8 cellular contexts compared by ENCODE assay signal in genomic region chr16:2752035-2752849, GRCh38. TPM values are rescaled to one million over a fixed set of nuclear protein-coding genes. Genes with fewer than 3 reads are reported as not detected.
DNase-seq lines count a peak whose midpoint lies in the region; ATAC-seq, FAIRE-seq and TF ChIP-seq lines count a peak whose summit lies in the region.

SRRM2 (plus strand) TSS chr16:2752638; CDS start chr16:2756365, 3,727 bp downstream.

- TF ChIP-seq RAD21 in H1 (IDR thresholded peaks at IDR 0.05 in 1 of 2, conservative IDR thresholded peaks at IDR 0.05 in 1 of 2; ENCODE audit: low read depth in 2 of 2, low read length in 2 of 2) = no peak

- H4K20me1 ChIP-seq in H1 (replicated peaks in 1 of 2; ENCODE audit: control insufficient read depth in 1 of 2, insufficient read depth in 2 of 2, low read length in 2 of 2) = peaks cover 21 to 22% of the 10 kb centered on the region in 2 experiments

- H3K9me3 ChIP-seq in HUES48 (ENCODE audit: control insufficient read depth, insufficient read depth, low read length) (no peaks in the 10 kb centered on the region), NT2/D1 (ENCODE audit: insufficient read depth, low read length) (no peaks in the 10 kb centered on the region), H1 (ENCODE audit: insufficient read depth in 2 of 2, low read depth in 1 of 2, low read length in 1 of 2) (no peaks in the 10 kb centered on the region), mesenchymal stem cell (ENCODE audit: control insufficient read depth, low read length) (no peaks in the 10 kb centered on the region)

- H3K4me3 ChIP-seq in HUES48 (ENCODE audit: low read depth, low read length) = peak within 1 kb of the TSS; percentile 94
- H3K4me3 ChIP-seq in NT2/D1 (ENCODE audit: insufficient read length, low read depth) = peak within 1 kb of the TSS; percentile 98
- H3K4me3 ChIP-seq in H1 (ENCODE audit: extremely low read depth in 1 of 4, insufficient read depth in 2 of 4, low read depth in 3 of 4, low read length in 4 of 4) = peak within 1 kb of the TSS; percentile 75 to 93 (median 88)
- peak within 1 kb of the TSS; percentile 90 for H3K4me3 ChIP-seq in mesenchymal stem cell (ENCODE audit: insufficient read depth in 1 of 2, low read depth in 1 of 2, low read length in 2 of 2)

- no peaks in the 10 kb centered on the region for H3K27me3 Mint-ChIP-seq in Calu3 (ENCODE audit: unreplicated experiment)
- no peaks in the 10 kb centered on the region for H3K27me3 Mint-ChIP-seq in activated CD8-positive, alpha-beta memory T cell treated with anti-CD3 and anti-CD28 coated beads, Interleukin-2, amount 10 ng/mL, durations not matched to agents 7 days and 5 days

- no peak for FAIRE-seq in H1 (lab: Jason Lieb, UNC)

- H3K56ac ChIP-seq in H1 (replicated peaks; ENCODE audit: insufficient read length, low read depth, low read length) = peak within 1 kb of the TSS; percentile 97

- peak; percentile 85 to 95 for TF ChIP-seq POLR2A in H1 (IDR thresholded peaks at IDR 0.05; ENCODE audit: control extremely low read depth in 1 of 2, low read depth in 2 of 2, low read length in 2 of 2)

- H2BK120ac ChIP-seq in H1 (replicated peaks; ENCODE audit: low read depth, low read length) = peak within 1 kb of the TSS; percentile 96
- peak within 1 kb of the TSS; percentile 97 for H2BK120ac ChIP-seq in mesenchymal stem cell (ENCODE audit: low read depth, low read length)

- no peak for TF ChIP-seq CTCF in Calu3 (IDR thresholded peaks at IDR 0.05; ENCODE audit: unreplicated experiment)
- no peak for TF ChIP-seq CTCF in H1 (IDR thresholded peaks at IDR 0.05; ENCODE audit: control extremely low read depth in 1 of 3, insufficient read depth in 1 of 3, low read depth in 1 of 3, low read length in 3 of 3)

- H3K9me3 Mint-ChIP-seq in Calu3 (ENCODE audit: low read depth, unreplicated experiment) = peaks cover 3% of the 10 kb centered on the region
- no peaks in the 10 kb centered on the region for H3K9me3 Mint-ChIP-seq in activated CD8-positive, alpha-beta memory T cell treated with anti-CD3 and anti-CD28 coated beads, Interleukin-2, amount 10 ng/mL, durations not matched to agents 7 days and 5 days (ENCODE audit: low read depth)

- peaks cover 8% of the 10 kb centered on the region; the same call in 1 of the 2 replicates for H3K23me2 ChIP-seq in H1 (ENCODE audit: low read depth, low read length)

- H3K4me1 ChIP-seq in HUES48 (ENCODE audit: control insufficient read depth, insufficient read depth, low read length) (peaks cover 18% of the 10 kb centered on the region), NT2/D1 (ENCODE audit: insufficient read depth, insufficient read length) (peaks cover 8% of the 10 kb centered on the region), H1 (replicated peaks in 1 of 4; ENCODE audit: control insufficient read depth in 3 of 4, insufficient read depth in 4 of 4, low read length in 3 of 4) (peaks cover 2 to 8% (median 5%) of the 10 kb centered on the region in 4 experiments; a peak in 6 of 7 replicates), mesenchymal stem cell (ENCODE audit: control insufficient read depth, insufficient read depth, low read depth, low read length) (peaks cover 16% of the 10 kb centered on the region)

- peak within 1 kb of the TSS; percentile 90 for H2AFZ ChIP-seq in H1 (ENCODE audit: low read length)
- peak within 1 kb of the TSS; percentile 67 for H2AFZ ChIP-seq in mesenchymal stem cell (ENCODE audit: low read depth, low read length)

- intact Hi-C loops in Calu3 (cut with micrococcal nuclease; ENCODE audit: unreplicated experiment) = no loop called here

- peaks cover 32% of the 10 kb centered on the region for H3K4me1 Mint-ChIP-seq in Calu3 (ENCODE audit: low read depth, unreplicated experiment)
- H3K4me1 Mint-ChIP-seq in activated CD8-positive, alpha-beta memory T cell treated with anti-CD3 and anti-CD28 coated beads, Interleukin-2, amount 10 ng/mL, durations not matched to agents 7 days and 5 days = peaks cover 58% of the 10 kb centered on the region

- H3K14ac ChIP-seq in H1 (ENCODE audit: insufficient read length) = no peak within 1 kb of the TSS
- H3K14ac ChIP-seq in mesenchymal stem cell (ENCODE audit: low read length in 2 of 2) = peak within 1 kb of the TSS in 1 of 2 experiments; percentile 99

- H3K36me3 ChIP-seq in HUES48 (ENCODE audit: control insufficient read depth, insufficient read depth, low read length) (peaks cover 35% of the 10 kb centered on the region), NT2/D1 (ENCODE audit: insufficient read depth, insufficient read length, low read length) (peaks cover 53% of the 10 kb centered on the region), H1 (ENCODE audit: control insufficient read depth in 2 of 4, insufficient read depth in 4 of 4, low read length in 3 of 4) (peaks cover under 1 to 15% (median 8%) of the 10 kb centered on the region in 4 experiments; a peak in 7 of 8 replicates), mesenchymal stem cell (ENCODE audit: control insufficient read depth in 1 of 2, insufficient read depth in 2 of 2, low read depth in 1 of 2, low read length in 2 of 2) (peaks cover 14 to 15% of the 10 kb centered on the region in 2 experiments)

- peak within 1 kb of the TSS; percentile 90 for H3K4me3 Mint-ChIP-seq in Calu3 (ENCODE audit: low read depth, unreplicated experiment)
- H3K4me3 Mint-ChIP-seq in activated CD8-positive, alpha-beta memory T cell treated with anti-CD3 and anti-CD28 coated beads, Interleukin-2, amount 10 ng/mL, durations not matched to agents 7 days and 5 days = peak within 1 kb of the TSS; percentile 89

- CTCF ChIA-PET in Calu3 (lab: Charles Lee) (interaction anchor here (0.6 to 0.7 kb wide), 7 partner anchors 66 to 881 kb away, joined by 3 to 5 read pairs (median 4); partner anchors contain the start of gene PRSS22), H1 (lab: Charles Lee; ENCODE audit: partially characterized antibody) (interaction anchor here (0.8 kb wide), 1 partner anchor 18 kb away, joined by 3 read pairs; no protein-coding TSS in a partner anchor)
- CTCF ChIA-PET in activated CD8-positive, alpha-beta memory T cell treated with anti-CD3 and anti-CD28 coated beads, Interleukin-2, amount 10 ng/mL, durations not matched to agents 7 days and 5 days (lab: Charles Lee) = interaction anchor here (0.6 to 3.1 kb wide), 6 partner anchors 24 to 159 kb away, joined by 3 to 7 read pairs (median 5); partner anchors contain the start of gene PRSS27

- H3K79me2 ChIP-seq in H1 (ENCODE audit: control insufficient read depth in 1 of 2, insufficient read depth in 2 of 2, low read length in 2 of 2) = peaks cover 38 to 51% of the 10 kb centered on the region in 2 experiments

- H3K27ac ChIP-seq in HUES48 (ENCODE audit: low read depth, low read length) (peak within 1 kb of the TSS; percentile 100), H1 (ENCODE audit: low read depth, low read length) (peak within 1 kb of the TSS; percentile 99), mesenchymal stem cell (ENCODE audit: low read length, poor library complexity, severe bottlenecking) (peak within 1 kb of the TSS; percentile 100)

- H4K5ac ChIP-seq in H1 (ENCODE audit: insufficient read length, low read depth, low read length) = peak within 1 kb of the TSS; percentile 100

- H2BK15ac ChIP-seq in H1 (ENCODE audit: low read length) (peak within 1 kb of the TSS; percentile 99; the same call in 1 of the 2 replicates), mesenchymal stem cell (ENCODE audit: low read depth, poor library complexity, severe bottlenecking) (peak within 1 kb of the TSS; percentile 88)

- peak within 1 kb of the TSS; percentile 98; the same call in 1 of the 2 replicates for H2BK20ac ChIP-seq in H1 (ENCODE audit: low read length)

- TF ChIP-seq EP300 in H1 (IDR thresholded peaks at IDR 0.05; ENCODE audit: borderline replicate concordance in 1 of 2, low read depth in 2 of 2, low read length in 2 of 2) = no peak

- H2AK5ac ChIP-seq in H1 (ENCODE audit: low read depth, low read length) = peak within 1 kb of the TSS; percentile 11; the same call in 1 of the 2 replicates
- H2AK5ac ChIP-seq in mesenchymal stem cell (ENCODE audit: low read length, severe bottlenecking) = peak within 1 kb of the TSS; percentile 93

- H3K79me1 ChIP-seq in H1 (ENCODE audit: low read depth, low read length) (peaks cover 5% of the 10 kb centered on the region), mesenchymal stem cell (replicated peaks; ENCODE audit: low read length, poor library complexity, severe bottlenecking) (peaks cover 11% of the 10 kb centered on the region)

- WGBS in H1 (ENCODE audit: extremely low coverage in 1 of 2, insufficient coverage in 1 of 2, insufficient read length in 1 of 2, insufficient replicate concordance in 2 of 2, low coverage in 1 of 2, low lambda C conversion rate in 2 of 2, missing lambda C conversion rate in 1 of 2), 2 experiments = 1% methylated on average over 90 of the region's 99 CpGs; no CpG with 5 or more reads in 1 of the 2 experiments
- under 1% methylated on average over 66 of the region's 99 CpGs for WGBS in mesenchymal stem cell

- peak within 1 kb of the TSS; percentile 100 for H4K8ac ChIP-seq in H1 (ENCODE audit: extremely low read depth, insufficient read depth, low read length)
- peak within 1 kb of the TSS; percentile 100 for H4K8ac ChIP-seq in mesenchymal stem cell (ENCODE audit: low read length)

- peak; percentile 81 for ATAC-seq in GM21423 (IDR thresholded peaks at IDR 0.05; ENCODE audit: unreplicated experiment)
- ATAC-seq in activated CD8-positive, alpha-beta memory T cell treated with anti-CD3 and anti-CD28 coated beads, Interleukin-2, amount 10 ng/mL, durations not matched to agents 7 days and 5 days = peak; percentile 89

- peaks cover 68% of the 10 kb centered on the region for H3K36me3 Mint-ChIP-seq in Calu3 (ENCODE audit: insufficient read depth, unreplicated experiment)
- H3K36me3 Mint-ChIP-seq in activated CD8-positive, alpha-beta memory T cell treated with anti-CD3 and anti-CD28 coated beads, Interleukin-2, amount 10 ng/mL, durations not matched to agents 7 days and 5 days = peaks cover 39% of the 10 kb centered on the region

- no peaks in the 10 kb centered on the region for H3K27me3 ChIP-seq in HUES48 (ENCODE audit: control insufficient read depth, insufficient read depth, low read length)
- H3K27me3 ChIP-seq in NT2/D1 (ENCODE audit: insufficient read depth, insufficient read length) = no peaks in the 10 kb centered on the region
- H3K27me3 ChIP-seq in H1 (replicated peaks in 1 of 4; ENCODE audit: control insufficient read depth in 3 of 4, extremely low read depth in 1 of 4, insufficient read depth in 3 of 4, low read length in 3 of 4) = no peaks in the 10 kb centered on the region
- no peaks in the 10 kb centered on the region for H3K27me3 ChIP-seq in mesenchymal stem cell (ENCODE audit: control insufficient read depth in 1 of 2, insufficient read depth in 1 of 2, low read length in 2 of 2)

- peak within 1 kb of the TSS; percentile 100 for H4K91ac ChIP-seq in H1 (replicated peaks; ENCODE audit: insufficient read length, low read length)
- peak within 1 kb of the TSS; percentile 100 for H4K91ac ChIP-seq in mesenchymal stem cell (ENCODE audit: low read length)

- H3K9ac ChIP-seq in HUES48 (ENCODE audit: low read depth, low read length) = peak within 1 kb of the TSS; percentile 99
- peak within 1 kb of the TSS; percentile 100 for H3K9ac ChIP-seq in NT2/D1 (ENCODE audit: insufficient read length, low read depth)
- H3K9ac ChIP-seq in H1 (replicated peaks in 1 of 4; ENCODE audit: extremely low read depth in 1 of 4, low read depth in 3 of 4, low read length in 3 of 4) = peak within 1 kb of the TSS; percentile 98 to 100 (median 99)
- peak within 1 kb of the TSS; percentile 98 for H3K9ac ChIP-seq in mesenchymal stem cell (ENCODE audit: low read length)

- H2BK12ac ChIP-seq in H1 (ENCODE audit: low read depth, low read length) (peak within 1 kb of the TSS; percentile 100), mesenchymal stem cell (ENCODE audit: low read length in 2 of 2) (peak within 1 kb of the TSS; percentile 92 to 96)

- H3K4ac ChIP-seq in H1 (replicated peaks; ENCODE audit: insufficient read length, low read depth, low read length) (peak within 1 kb of the TSS; percentile 94), mesenchymal stem cell (ENCODE audit: low read depth in 1 of 2, low read length in 2 of 2) (peak within 1 kb of the TSS; percentile 96 to 98)

- H3K18ac ChIP-seq in H1 (ENCODE audit: extremely low read depth, low read length) (peak within 1 kb of the TSS; percentile 100), mesenchymal stem cell (ENCODE audit: low read depth in 1 of 2, low read length in 2 of 2) (peak within 1 kb of the TSS; percentile 100)

- peak; percentile 95 for DNase-seq in Calu3
- peak; percentile 95 for DNase-seq in NT2/D1 (ENCODE audit: low read depth, low spot score)
- peak; percentile 98 for DNase-seq in activated CD8-positive, alpha-beta memory T cell treated with anti-CD3 and anti-CD28 coated beads, Interleukin-2, amount 10 ng/mL, durations not matched to agents 7 days and 5 days
- peak; percentile 78 to 96 for DNase-seq in H1 (ENCODE audit: low read depth in 1 of 2, low spot score in 2 of 2)
- peak; percentile 96 for DNase-seq in mesenchymal stem cell
- DNase-seq in stimulated activated CD8-positive, alpha-beta memory T cell treated with anti-CD3 and anti-CD28 coated beads, Interleukin-12 subunit alpha, Interleukin-12 subunit beta, amount 100 ng/mL, for 24 hours (ENCODE audit: extremely low read depth) = peak; percentile 84

- H3K4me2 ChIP-seq in H1 (ENCODE audit: insufficient read depth in 1 of 2, low read depth in 2 of 2, low read length in 2 of 2) (peak within 1 kb of the TSS; percentile 82 to 99), mesenchymal stem cell (ENCODE audit: low read length, poor library complexity, severe bottlenecking) (peak within 1 kb of the TSS; percentile 70)

- POLR2A ChIA-PET in H1 (lab: Charles Lee; ENCODE audit: partially characterized antibody) = interaction anchor here (0.6 to 8.3 kb wide), 32 partner anchors 8 to 883 kb away, joined by 3 to 180 read pairs (median 4); partner anchors contain the start of genes AMDHD2, ELOB, KCTD5 and PRSS27

- H3K23ac ChIP-seq in H1 (ENCODE audit: insufficient read length) = no peak within 1 kb of the TSS
- H3K23ac ChIP-seq in mesenchymal stem cell (ENCODE audit: low read length in 2 of 2) = peak within 1 kb of the TSS; percentile 23 to 75

- BruUV-seq in Calu3 (replicated peaks; lab: Mats Ljungman, UMichigan) = no TSS peak

- H3K27ac Mint-ChIP-seq in Calu3 (ENCODE audit: unreplicated experiment) = peak within 1 kb of the TSS; percentile 96
- H3K27ac Mint-ChIP-seq in activated CD8-positive, alpha-beta memory T cell treated with anti-CD3 and anti-CD28 coated beads, Interleukin-2, amount 10 ng/mL, durations not matched to agents 7 days and 5 days = peak within 1 kb of the TSS; percentile 100

- H2BK5ac ChIP-seq in H1 (ENCODE audit: low read depth, low read length) (peak within 1 kb of the TSS; percentile 100), mesenchymal stem cell (ENCODE audit: low read depth, low read length, poor library complexity, severe bottlenecking) (peak within 1 kb of the TSS; percentile 99)

RNA-seq across cellular contexts. Expression of gene SRRM2, which starts in this region (rescaled TPM):
- 870 and 905 TPM in 2 replicates for total RNA-seq in Calu3 (2022)
- 100 to 1,000 TPM; 631 to 651 TPM for total RNA-seq in activated CD8-positive, alpha-beta memory T cell treated with anti-CD3 and anti-CD28 coated beads, Interleukin-2, amount 10 ng/mL, durations not matched to agents 7 days and 5 days
- 563 and 579 TPM in 2 replicates for total RNA-seq in H1 (2021; fragmentation: NEBNext Ultra II Directional; extraction: Animal tissue kit (Norgen Biotek cat#: 25700))
- polyA plus RNA-seq in H1 (2011; rRNA removed) = 300 and 654 TPM in 2 replicates
- polyA plus RNA-seq in H1 (2011; cell fraction: cytosol; rRNA removed) = 295 TPM
- polyA plus RNA-seq in H1 (2011; cell fraction: nucleus; rRNA removed) = 2,432 TPM
- polyA plus RNA-seq in H1 (2012, experiment 1 of 2) = 719 to 870 TPM (median 834 TPM) in 4 replicates
- 118 TPM for polyA plus RNA-seq in H1 (2012, experiment 2 of 2)
- polyA plus RNA-seq in H1 (2013, experiment 1 of 2) = 837 TPM
- polyA plus RNA-seq in H1 (2013, experiment 2 of 2) = 754 TPM
- polyA minus RNA-seq in H1 (2011; rRNA and poly(A)+ RNA removed) = 129 and 194 TPM in 2 replicates
- polyA minus RNA-seq in H1 (2011; cell fraction: cytosol; rRNA and poly(A)+ RNA removed) = 277 TPM
- 360 TPM for polyA minus RNA-seq in H1 (2011; cell fraction: nucleus; rRNA and poly(A)+ RNA removed)
- polyA plus RNA-seq in mesenchymal stem cell (2013, experiment 1 of 2) = 290 TPM
- polyA plus RNA-seq in mesenchymal stem cell (2013, experiment 2 of 2) = 246 TPM

Comparison
In these comparisons a context has a peak if more than half of its experiments do, and no peak if none do; other contexts are left out.
1. Peak in every context shown above with its lines: DNase-seq, ATAC-seq, H3K4me3 ChIP-seq and H3K27ac ChIP-seq.